In genomic region chr17:57705921-57706695, GRCh38 we compare ENCODE assay signal across 25 cellular contexts. TPM values are rescaled to one million over a fixed set of nuclear protein-coding genes. Genes with fewer than 3 reads are reported as not detected.
DNase-seq lines count a peak whose midpoint lies in the region; ATAC-seq and TF ChIP-seq lines count a peak whose summit lies in the region.
"Had no signal": no experiment of that assay in that cellular context is flagged by ENCODE, and none has a peak within 500 bp of the region (broad histone marks: within the 10 kb centered on the region; RNA-seq: fewer than 3 reads in every experiment).

No MANE protein-coding gene starts in this region.

- no peaks in the 10 kb centered on the region for H3F3A ChIP-seq in GM23338 (replicated peaks; ENCODE audit: low read depth)

- POLR2A ChIA-PET in naive thymus-derived CD8-positive, alpha-beta T cell (lab: Charles Lee), result no interaction called here

- H4K20me1 ChIP-seq in GM23338 (replicated peaks; ENCODE audit: insufficient read depth), result no peaks in the 10 kb centered on the region

- no peak overlapping the region for H3K4me2 ChIP-seq in GM23338

- no peaks in the 10 kb centered on the region for H3K27me3 ChIP-seq in GM23338 (ENCODE audit: insufficient read depth)
- H3K27me3 ChIP-seq: body of pancreas, transverse colon had no signal

- no peaks in the 10 kb centered on the region for H3K27me3 Mint-ChIP-seq in effector memory CD8-positive, alpha-beta T cell
- no peaks in the 10 kb centered on the region for H3K27me3 Mint-ChIP-seq in naive thymus-derived CD8-positive, alpha-beta T cell
- no peaks in the 10 kb centered on the region for H3K27me3 Mint-ChIP-seq in stimulated activated naive CD8-positive, alpha-beta T cell treated with anti-CD3 and anti-CD28 coated beads, Interleukin-15, amount 100 ng/mL, for 72 hours
- peaks cover 11% of the 10 kb centered on the region for H3K27me3 Mint-ChIP-seq in activated CD8-positive, alpha-beta memory T cell treated with anti-CD3 and anti-CD28 coated beads, Interleukin-2, amount 10 ng/mL, durations not matched to agents 7 days and 5 days
- peaks cover 3% of the 10 kb centered on the region for H3K27me3 Mint-ChIP-seq in GM23338 (ENCODE audit: insufficient read depth, low read depth, poor library complexity)
- H3K27me3 Mint-ChIP-seq: activated B cell treated with CpG ODN at 0.5 μM for 24 hours had no signal

- no peak overlapping the region for H3K4me3 ChIP-seq in GM23338
- H3K4me3 ChIP-seq: body of pancreas, transverse colon had no signal

- H2AFZ ChIP-seq in GM23338, result no peak overlapping the region

- H3K9me3 Mint-ChIP-seq in effector memory CD8-positive, alpha-beta T cell, result no peaks in the 10 kb centered on the region
- H3K9me3 Mint-ChIP-seq in naive thymus-derived CD8-positive, alpha-beta T cell, result peaks cover 0 to 13% (median 2%) of the 10 kb centered on the region in 9 donors
- peaks cover 0 to 9% of the 10 kb centered on the region in 2 donors for H3K9me3 Mint-ChIP-seq in stimulated activated naive CD8-positive, alpha-beta T cell treated with anti-CD3 and anti-CD28 coated beads, Interleukin-15, amount 100 ng/mL, for 72 hours
- peaks cover 3% of the 10 kb centered on the region for H3K9me3 Mint-ChIP-seq in activated CD8-positive, alpha-beta memory T cell treated with anti-CD3 and anti-CD28 coated beads, Interleukin-2, amount 10 ng/mL, durations not matched to agents 7 days and 5 days (ENCODE audit: low read depth)
- H3K9me3 Mint-ChIP-seq in GM23338, result no peaks in the 10 kb centered on the region

- DNase-seq in activated effector memory CD4-positive, alpha-beta T cell treated with anti-CD3 and anti-CD28 coated beads, Interleukin-2, amount 50 U/mL, for 16 hours, result peak; percentile 31
- no peak for DNase-seq in activated effector memory CD4-positive, alpha-beta T cell treated with Interleukin-2 at 50 U/mL for 16 hours
- no peak for DNase-seq in effector memory CD8-positive, alpha-beta T cell
- no peak for DNase-seq in naive thymus-derived CD8-positive, alpha-beta T cell
- peak in 1 of 2 donors; percentile 1 for DNase-seq in stimulated activated naive CD8-positive, alpha-beta T cell treated with anti-CD3 and anti-CD28 coated beads, Interleukin-15, amount 100 ng/mL, for 72 hours
- DNase-seq in activated CD8-positive, alpha-beta memory T cell treated with anti-CD3 and anti-CD28 coated beads, Interleukin-2, amount 10 ng/mL, durations not matched to agents 7 days and 5 days, result no peak
- no peak for DNase-seq in GM23338 (ENCODE audit: low spot score)
- DNase-seq: activated B cell treated with CpG ODN at 0.5 μM for 24 hours, body of pancreas, DMS153, GOT3, kidney, NCI-H1694, transverse colon had no signal

- H3K36me3 Mint-ChIP-seq in effector memory CD8-positive, alpha-beta T cell (ENCODE audit: insufficient read depth), result no peaks in the 10 kb centered on the region
- peaks cover 0 to 7% (median 2%) of the 10 kb centered on the region in 3 donors for H3K36me3 Mint-ChIP-seq in naive thymus-derived CD8-positive, alpha-beta T cell
- peaks cover 3% of the 10 kb centered on the region for H3K36me3 Mint-ChIP-seq in activated CD8-positive, alpha-beta memory T cell treated with anti-CD3 and anti-CD28 coated beads, Interleukin-2, amount 10 ng/mL, durations not matched to agents 7 days and 5 days
- no peaks in the 10 kb centered on the region for H3K36me3 Mint-ChIP-seq in GM23338 (ENCODE audit: low read depth)

- no peaks in the 10 kb centered on the region for H3K79me2 ChIP-seq in GM23338 (replicated peaks; ENCODE audit: insufficient read depth)

- H3K36me3 ChIP-seq in GM23338 (ENCODE audit: insufficient read depth), result no peaks in the 10 kb centered on the region
- H3K36me3 ChIP-seq: transverse colon had no signal

- H3K9me2 ChIP-seq in GM23338 (ENCODE audit: insufficient read depth), result no peaks in the 10 kb centered on the region

- peaks cover 13% of the 10 kb centered on the region for H3K4me1 ChIP-seq in GM23338 (ENCODE audit: insufficient read depth)
- H3K4me1 ChIP-seq: body of pancreas, transverse colon had no signal

- no peak for TF ChIP-seq CTCF in GM23338 (conservative IDR thresholded peaks at IDR 0.05; ENCODE audit: low read depth in 2 of 2)

- H3K27ac ChIP-seq in GM23338 (ENCODE audit: low read depth), result no peak overlapping the region
- H3K27ac ChIP-seq: body of pancreas, transverse colon had no signal

- peak overlapping the region; percentile 18 to 52 for H3K27ac Mint-ChIP-seq in effector memory CD8-positive, alpha-beta T cell
- H3K27ac Mint-ChIP-seq in naive thymus-derived CD8-positive, alpha-beta T cell, result peak overlapping the region in 7 of 10 donors; percentile 0 to 67 (median 29)
- H3K27ac Mint-ChIP-seq in stimulated activated naive CD8-positive, alpha-beta T cell treated with anti-CD3 and anti-CD28 coated beads, Interleukin-15, amount 100 ng/mL, for 72 hours, result peak overlapping the region; percentile 9 to 86
- H3K27ac Mint-ChIP-seq in activated CD8-positive, alpha-beta memory T cell treated with anti-CD3 and anti-CD28 coated beads, Interleukin-2, amount 10 ng/mL, durations not matched to agents 7 days and 5 days, result no peak overlapping the region
- H3K27ac Mint-ChIP-seq in GM23338, result no peak overlapping the region
- H3K27ac Mint-ChIP-seq: activated B cell treated with CpG ODN at 0.5 μM for 24 hours had no signal

- no peak overlapping the region for H3K4me3 Mint-ChIP-seq in effector memory CD8-positive, alpha-beta T cell
- H3K4me3 Mint-ChIP-seq in naive thymus-derived CD8-positive, alpha-beta T cell, result peak overlapping the region in 2 of 10 donors; percentile 3
- H3K4me3 Mint-ChIP-seq in stimulated activated naive CD8-positive, alpha-beta T cell treated with anti-CD3 and anti-CD28 coated beads, Interleukin-15, amount 100 ng/mL, for 72 hours, result no peak overlapping the region
- H3K4me3 Mint-ChIP-seq in activated CD8-positive, alpha-beta memory T cell treated with anti-CD3 and anti-CD28 coated beads, Interleukin-2, amount 10 ng/mL, durations not matched to agents 7 days and 5 days, result no peak overlapping the region
- H3K4me3 Mint-ChIP-seq in GM23338, result no peak overlapping the region
- H3K4me3 Mint-ChIP-seq: activated B cell treated with CpG ODN at 0.5 μM for 24 hours had no signal

- H3K4me1 Mint-ChIP-seq in effector memory CD8-positive, alpha-beta T cell (ENCODE audit: low read depth in 2 of 2), result peaks cover 8 to 9% of the 10 kb centered on the region in 2 donors
- H3K4me1 Mint-ChIP-seq in naive thymus-derived CD8-positive, alpha-beta T cell, result peaks cover 7 to 28% (median 11%) of the 10 kb centered on the region in 4 donors
- peaks cover 13% of the 10 kb centered on the region for H3K4me1 Mint-ChIP-seq in stimulated activated naive CD8-positive, alpha-beta T cell treated with anti-CD3 and anti-CD28 coated beads, Interleukin-15, amount 100 ng/mL, for 72 hours
- peaks cover 2% of the 10 kb centered on the region for H3K4me1 Mint-ChIP-seq in activated CD8-positive, alpha-beta memory T cell treated with anti-CD3 and anti-CD28 coated beads, Interleukin-2, amount 10 ng/mL, durations not matched to agents 7 days and 5 days
- H3K4me1 Mint-ChIP-seq in GM23338, result peaks cover 22% of the 10 kb centered on the region
- H3K4me1 Mint-ChIP-seq: activated B cell treated with CpG ODN at 0.5 μM for 24 hours had no signal

- CTCF ChIA-PET in activated CD8-positive, alpha-beta memory T cell treated with anti-CD3 and anti-CD28 coated beads, Interleukin-2, amount 10 ng/mL, durations not matched to agents 7 days and 5 days (lab: Charles Lee), result interaction anchor here (1.0 kb wide), 1 partner anchor 463 kb away, joined by 4 read pairs; no protein-coding TSS in a partner anchor

- ATAC-seq in effector memory CD8-positive, alpha-beta T cell (replicated peaks), result no peak
- no peak for ATAC-seq in naive thymus-derived CD8-positive, alpha-beta T cell
- ATAC-seq in stimulated activated naive CD8-positive, alpha-beta T cell treated with anti-CD3 and anti-CD28 coated beads, Interleukin-15, amount 100 ng/mL, for 72 hours, result no peak
- no peak for ATAC-seq in activated CD4-positive, CD25-positive, alpha-beta regulatory T cell treated with anti-CD3 and anti-CD28 coated beads, Interleukin-2, amount 50 U/mL, for 24 hours
- no peak for ATAC-seq in activated CD8-positive, alpha-beta memory T cell treated with anti-CD3 and anti-CD28 coated beads, Interleukin-2, amount 10 ng/mL, durations not matched to agents 7 days and 5 days
- ATAC-seq in GM23338, result no peak
- ATAC-seq: body of pancreas had no signal

TF ChIP-seq in GM23338, 12 proteins besides CTCF, POLR2A, EP300 and RAD21 (continues in another document):
- no peak for TF ChIP-seq ZNF114 (CRISPR knock-in tag; IDR thresholded peaks at IDR 0.05)
- no peak for TF ChIP-seq EZH2phosphoT487 (IDR thresholded peaks at IDR 0.05; ENCODE audit: unreplicated experiment)
- TF ChIP-seq EZH2 (IDR thresholded peaks at IDR 0.05; ENCODE audit: low read depth, unreplicated experiment), result no peak
- TF ChIP-seq NANOG (IDR thresholded peaks at IDR 0.05; ENCODE audit: borderline replicate concordance), result no peak
- TF ChIP-seq JUNB (IDR thresholded peaks at IDR 0.05; ENCODE audit: unreplicated experiment), result no peak
- TF ChIP-seq STAT1 (IDR thresholded peaks at IDR 0.05; ENCODE audit: unreplicated experiment), result no peak
- no peak for TF ChIP-seq ZNF331 (CRISPR knock-in tag; IDR thresholded peaks at IDR 0.05; ENCODE audit: low read depth)

RNA-seq across cellular contexts. Expression of gene CCDC182, which starts 39.0 kb away (rescaled TPM):
- not detected for total RNA-seq in naive thymus-derived CD8-positive, alpha-beta T cell
- polyA plus RNA-seq in naive thymus-derived CD8-positive, alpha-beta T cell, result not detected
- total RNA-seq in activated CD8-positive, alpha-beta memory T cell treated with anti-CD3 and anti-CD28 coated beads, Interleukin-2, amount 10 ng/mL, durations not matched to agents 7 days and 5 days, result not detected
- not detected in 2 replicates for total RNA-seq in GM23338 (2014; rRNA removed; shearing (Covaris generic))
- not detected in 2 replicates for polyA plus RNA-seq in GM23338 (2016; fragmentation: Nextera tagmentation; extraction: Ambion mirVana)
- total RNA-seq: A673, activated B cell treated with CpG ODN at 0.5 μM for 24 hours, body of pancreas, chondrocyte, endothelial cell of umbilical vein, glomerular endothelial cell, kidney, LHCN-M2, lower leg skin, mononuclear cell, posterior vena cava, transverse colon had no signal
- polyA plus RNA-seq: adipose tissue, endothelial cell of umbilical vein, neural cell had no signal

Comparison
In these comparisons a context has a peak if more than half of its experiments do, and no peak if none do; other contexts are left out.
1. H3K27ac Mint-ChIP-seq: peak in effector memory CD8-positive, alpha-beta T cell (2 of 2), naive thymus-derived CD8-positive, alpha-beta T cell (7 of 10) and stimulated activated naive CD8-positive, alpha-beta T cell treated with anti-CD3 and anti-CD28 coated beads, Interleukin-15, amount 100 ng/mL, for 72 hours (2 of 2); none in activated CD8-positive, alpha-beta memory T cell treated with anti-CD3 and anti-CD28 coated beads, Interleukin-2, amount 10 ng/mL, durations not matched to agents 7 days and 5 days (single experiment) and GM23338 (single experiment).